ENCODE assay signal across 1 cellular context in the genomic region with DNA sequence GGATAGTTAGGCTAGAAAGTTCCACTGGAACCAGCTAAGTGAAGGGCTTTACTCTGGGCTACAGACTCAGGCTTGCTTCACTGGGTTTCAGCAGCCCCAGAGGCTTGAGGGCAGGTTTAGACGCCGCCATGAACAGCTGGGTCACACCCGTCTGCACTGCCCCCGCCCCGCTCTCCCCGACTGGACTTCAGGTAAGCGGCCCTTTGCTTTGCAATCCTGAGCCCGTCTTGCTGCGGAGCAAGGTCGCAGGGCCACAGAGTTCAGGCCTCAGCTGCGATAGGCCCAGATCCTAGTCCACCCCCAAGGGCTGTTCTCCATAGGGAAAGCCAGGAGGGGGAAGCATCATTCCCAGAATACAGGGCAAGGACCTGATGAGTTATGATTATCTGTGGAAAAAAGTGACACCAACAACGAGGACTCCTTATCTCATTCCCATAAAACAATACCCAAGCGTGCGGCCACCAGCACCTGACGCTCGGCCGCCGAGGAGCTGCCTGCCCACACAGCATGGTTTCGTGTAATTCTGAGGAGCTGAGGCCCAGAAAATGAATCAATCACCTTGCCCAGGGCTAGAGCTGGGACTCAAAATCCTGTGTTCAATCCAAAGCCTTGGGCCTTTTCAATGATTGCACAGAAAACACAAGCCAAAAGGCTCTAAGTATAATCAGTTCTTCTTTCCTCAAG.
A peak's percentile ranks its signal among the peaks of the same experiment; 100 is the strongest.
TF ChIP-seq lines count a peak whose summit lies in the region.

No MANE protein-coding gene starts in this region.

TF ChIP-seq in K562, 482 proteins besides CTCF, POLR2A, EP300 and RAD21:
- TF ChIP-seq, protein P1, sequence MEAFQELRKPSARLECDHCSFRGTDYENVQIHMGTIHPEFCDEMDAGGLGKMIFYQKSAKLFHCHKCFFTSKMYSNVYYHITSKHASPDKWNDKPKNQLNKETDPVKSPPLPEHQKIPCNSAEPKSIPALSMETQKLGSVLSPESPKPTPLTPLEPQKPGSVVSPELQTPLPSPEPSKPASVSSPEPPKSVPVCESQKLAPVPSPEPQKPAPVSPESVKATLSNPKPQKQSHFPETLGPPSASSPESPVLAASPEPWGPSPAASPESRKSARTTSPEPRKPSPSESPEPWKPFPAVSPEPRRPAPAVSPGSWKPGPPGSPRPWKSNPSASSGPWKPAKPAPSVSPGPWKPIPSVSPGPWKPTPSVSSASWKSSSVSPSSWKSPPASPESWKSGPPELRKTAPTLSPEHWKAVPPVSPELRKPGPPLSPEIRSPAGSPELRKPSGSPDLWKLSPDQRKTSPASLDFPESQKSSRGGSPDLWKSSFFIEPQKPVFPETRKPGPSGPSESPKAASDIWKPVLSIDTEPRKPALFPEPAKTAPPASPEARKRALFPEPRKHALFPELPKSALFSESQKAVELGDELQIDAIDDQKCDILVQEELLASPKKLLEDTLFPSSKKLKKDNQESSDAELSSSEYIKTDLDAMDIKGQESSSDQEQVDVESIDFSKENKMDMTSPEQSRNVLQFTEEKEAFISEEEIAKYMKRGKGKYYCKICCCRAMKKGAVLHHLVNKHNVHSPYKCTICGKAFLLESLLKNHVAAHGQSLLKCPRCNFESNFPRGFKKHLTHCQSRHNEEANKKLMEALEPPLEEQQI (IDR thresholded peaks at IDR 0.05): no peak
- TF ChIP-seq, protein P2, sequence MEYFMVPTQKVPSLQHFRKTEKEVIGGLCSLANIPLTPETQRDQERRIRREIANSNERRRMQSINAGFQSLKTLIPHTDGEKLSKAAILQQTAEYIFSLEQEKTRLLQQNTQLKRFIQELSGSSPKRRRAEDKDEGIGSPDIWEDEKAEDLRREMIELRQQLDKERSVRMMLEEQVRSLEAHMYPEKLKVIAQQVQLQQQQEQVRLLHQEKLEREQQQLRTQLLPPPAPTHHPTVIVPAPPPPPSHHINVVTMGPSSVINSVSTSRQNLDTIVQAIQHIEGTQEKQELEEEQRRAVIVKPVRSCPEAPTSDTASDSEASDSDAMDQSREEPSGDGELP (CRISPR knock-in tag; IDR thresholded peaks at IDR 0.05; ENCODE audit: borderline replicate concordance): peak; percentile 21; the same call in 1 of the 2 replicates
- TF ChIP-seq PRPF4 (IDR thresholded peaks at IDR 0.05; ENCODE audit: insufficient read depth, low read depth, low read length, poor library complexity, severe bottlenecking) (no peak), GTF2A2 (tag; IDR thresholded peaks at IDR 0.05) (no peak)
TF ChIP-seq in K562: peak in this region for 1.
